8 cellular contexts compared by ENCODE assay signal in genomic region chr2:8682719-8683667, GRCh38. TPM values are rescaled to one million over a fixed set of nuclear protein-coding genes. Genes with fewer than 3 reads are reported as not detected.
A peak's percentile ranks its signal among the peaks of the same experiment; 100 is the strongest.
DNase-seq lines count a peak whose midpoint lies in the region; ATAC-seq and TF ChIP-seq lines count a peak whose summit lies in the region.

No MANE protein-coding gene starts in this region.

- POLR2A ChIA-PET in naive thymus-derived CD4-positive, alpha-beta T cell (lab: Charles Lee): interaction anchor here (0.6 to 2.9 kb wide), 27 partner anchors 10 to 1803 kb away, joined by 3 to 33 read pairs (median 4); partner anchors contain the start of genes CPSF3 and ITGB1BP1

- peak overlapping the region; percentile 89 to 100 (median 98) for H3K4me3 Mint-ChIP-seq in naive thymus-derived CD4-positive, alpha-beta T cell

- peaks cover 9 to 68% (median 18%) of the 10 kb centered on the region in 3 donors for H3K4me1 ChIP-seq in esophagus squamous epithelium
- H3K4me1 ChIP-seq in naive thymus-derived CD4-positive, alpha-beta T cell (ENCODE audit: control insufficient read depth in 2 of 2, insufficient read depth in 2 of 2, low read length in 2 of 2): peaks cover 8 to 17% of the 10 kb centered on the region in 2 donors
- H3K4me1 ChIP-seq in urinary bladder (ENCODE audit: insufficient read depth): peaks cover 3% of the 10 kb centered on the region

- H3K27me3 ChIP-seq in esophagus squamous epithelium: peaks cover 0 to 6% (median 0%) of the 10 kb centered on the region in 4 donors
- H3K27me3 ChIP-seq in naive thymus-derived CD4-positive, alpha-beta T cell (ENCODE audit: control insufficient read depth in 2 of 2, insufficient read depth in 2 of 2, low read length in 2 of 2): peaks cover 0 to 9% of the 10 kb centered on the region in 2 donors

- CTCF ChIA-PET in naive thymus-derived CD4-positive, alpha-beta T cell (lab: Charles Lee): interaction anchor here (0.6 to 3.2 kb wide), 6 partner anchors 10 to 1585 kb away, joined by 3 to 40 read pairs (median 4); no protein-coding TSS in a partner anchor

- H3K9me3 Mint-ChIP-seq in naive thymus-derived CD4-positive, alpha-beta T cell: peaks cover 0 to 5% (median 0%) of the 10 kb centered on the region in 11 donors

- H3K9me3 ChIP-seq in esophagus squamous epithelium: no peaks in the 10 kb centered on the region
- H3K9me3 ChIP-seq in naive thymus-derived CD4-positive, alpha-beta T cell (ENCODE audit: control insufficient read depth in 2 of 3, low read length in 3 of 3): no peaks in the 10 kb centered on the region

- H3K27ac ChIP-seq in esophagus squamous epithelium (peak overlapping the region; percentile 53 to 96 (median 92)), urinary bladder (ENCODE audit: low read depth) (peak overlapping the region; percentile 88)
- peak overlapping the region; percentile 81 for H3K27ac ChIP-seq in naive thymus-derived CD4-positive, alpha-beta T cell (ENCODE audit: low read depth, low read length)

- peaks cover 18 to 39% (median 33%) of the 10 kb centered on the region in 7 donors for H3K4me1 Mint-ChIP-seq in naive thymus-derived CD4-positive, alpha-beta T cell

- H3K4me3 ChIP-seq in esophagus squamous epithelium (peak overlapping the region; percentile 46 to 81 (median 76)), urinary bladder (ENCODE audit: low read depth, low read length) (peak overlapping the region; percentile 86)
- H3K4me3 ChIP-seq in naive thymus-derived CD4-positive, alpha-beta T cell (ENCODE audit: low read length): peak overlapping the region; percentile 89

- H3K27me3 Mint-ChIP-seq in naive thymus-derived CD4-positive, alpha-beta T cell: peaks cover 2 to 16% (median 10%) of the 10 kb centered on the region in 5 donors

- TF ChIP-seq CTCF in esophagus squamous epithelium (IDR thresholded peaks at IDR 0.05): peak in 3 of 6 experiments; percentile 11 to 19 (median 14)

- peak in 2 of 4 donors; percentile 14 to 34 for TF ChIP-seq POLR2A in esophagus squamous epithelium (IDR thresholded peaks at IDR 0.05)

- H3K36me3 ChIP-seq in esophagus squamous epithelium (no peaks in the 10 kb centered on the region), urinary bladder (ENCODE audit: insufficient read depth) (no peaks in the 10 kb centered on the region)
- H3K36me3 ChIP-seq in naive thymus-derived CD4-positive, alpha-beta T cell (ENCODE audit: control insufficient read depth in 2 of 3, insufficient read depth in 3 of 3, low read length in 3 of 3): peaks cover 0 to 6% (median 0%) of the 10 kb centered on the region in 3 experiments

- H3K36me3 Mint-ChIP-seq in naive thymus-derived CD4-positive, alpha-beta T cell: peaks cover 0 to 26% (median 0%) of the 10 kb centered on the region in 5 donors

- peak; percentile 75 to 90 (median 78) for DNase-seq in NCI-H1417 (lab: John Stamatoyannopoulos, UW)
- DNase-seq in NCI-H1417 treated with DMSO at 0.1 percent for 48 hours (lab: John Stamatoyannopoulos, UW): no peak
- DNase-seq in NCI-H526 (lab: John Stamatoyannopoulos, UW): peak; percentile 41 to 64
- DNase-seq in activated T-cell treated with anti-CD3 and anti-CD28 coated beads for 1 hour (ENCODE audit: low read depth): peak; percentile 32
- no peak for DNase-seq in esophagus squamous epithelium (lab: John Stamatoyannopoulos, UW)
- DNase-seq in naive thymus-derived CD4-positive, alpha-beta T cell: peak; percentile 17 to 69 (median 59)
- DNase-seq in NCI-H1436 treated with DMSO at 0.1 percent for 48 hours (lab: John Stamatoyannopoulos, UW): no peak

- intact Hi-C loops in esophagus squamous epithelium (cut with DNase I): no loop called here
- intact Hi-C loops in naive thymus-derived CD4-positive, alpha-beta T cell (cut with micrococcal nuclease): loop anchor here (1.0 to 10.0 kb wide), 17 partner anchors 96 to 1816 kb away; partner anchors contain the start of genes KIDINS220 (in 2 of the 2), ADAM17 (in 1 of the 2), CMPK2 (in 1 of the 2) and MBOAT2 (in 1 of the 2)

- peak overlapping the region; percentile 89 to 97 (median 95) for H3K27ac Mint-ChIP-seq in naive thymus-derived CD4-positive, alpha-beta T cell

- 4 to 5% methylated on average over 29 to 30 of the region's 30 CpGs for WGBS in esophagus squamous epithelium, 2 donors
- WGBS in urinary bladder: under 1% methylated on average over 30 of the region's 30 CpGs

- ATAC-seq in naive thymus-derived CD4-positive, alpha-beta T cell: no peak

RNA-seq across cellular contexts. Expression of gene ID2, which starts 1.1 kb away (rescaled TPM):
- total RNA-seq in esophagus squamous epithelium: 10 to 100 TPM; 16.1 to 82.0 (median 34.2) TPM
- 100 to 1,000 TPM in 2 of 5 experiments, 10 to 100 TPM in 3; 43.0 to 185 (median 77.1) TPM for total RNA-seq in naive thymus-derived CD4-positive, alpha-beta T cell
- polyA plus RNA-seq in naive thymus-derived CD4-positive, alpha-beta T cell: 100 to 1,000 TPM; 206 to 309 TPM
- 238 TPM for total RNA-seq in urinary bladder
- polyA plus RNA-seq in urinary bladder: 191 TPM

Comparison
In these comparisons a context has a peak if more than half of its experiments do, and no peak if none do; other contexts are left out.
1. DNase-seq: peak in NCI-H1417 (3 of 3), NCI-H526 (2 of 2), activated T-cell treated with anti-CD3 and anti-CD28 coated beads for 1 hour (single experiment) and naive thymus-derived CD4-positive, alpha-beta T cell (9 of 9); none in NCI-H1417 treated with DMSO at 0.1 percent for 48 hours (single experiment), esophagus squamous epithelium (single experiment) and NCI-H1436 treated with DMSO at 0.1 percent for 48 hours (single experiment).
2. Peak in every context shown above with its lines, with median percentiles within 50 percentile points of each other: H3K27ac ChIP-seq and H3K4me3 ChIP-seq.